ENCODE assay signal across 29 cellular contexts in genomic region chr9:103533318-103533717, GRCh38.
"Had no signal": no experiment of that assay in that cellular context is flagged by ENCODE, and none has a peak within 500 bp of the region (broad histone marks: within the 10 kb centered on the region; RNA-seq: fewer than 3 reads in every experiment).

No MANE protein-coding gene starts in this region.

- H3K27ac Mint-ChIP-seq: activated naive CD8-positive, alpha-beta T cell; immature natural killer cell; nephron; stimulated activated effector memory CD8-positive, alpha-beta T cell treated with anti-CD3 and anti-CD28 coated beads, Interleukin-12 subunit alpha, Interleukin-12 subunit beta, amount 100 ng/mL, for 72 hours; stimulated activated naive CD8-positive, alpha-beta T cell treated with anti-CD3 and anti-CD28 coated beads, Interleukin-15, Interleukin-2, amounts not matched to agents 100 ng/mL and 50 ng/mL, for 24 hours had no signal

- H3K4me3 Mint-ChIP-seq: activated naive CD8-positive, alpha-beta T cell; immature natural killer cell; nephron; stimulated activated effector memory CD8-positive, alpha-beta T cell treated with anti-CD3 and anti-CD28 coated beads, Interleukin-12 subunit alpha, Interleukin-12 subunit beta, amount 100 ng/mL, for 72 hours; stimulated activated naive CD8-positive, alpha-beta T cell treated with anti-CD3 and anti-CD28 coated beads, Interleukin-15, Interleukin-2, amounts not matched to agents 100 ng/mL and 50 ng/mL, for 24 hours had no signal

- H3K4me1 ChIP-seq: body of pancreas, gastroesophageal sphincter, heart left ventricle, right lobe of liver had no signal

- ATAC-seq: body of pancreas; gastroesophageal sphincter; heart left ventricle; left colon; right lobe of liver; stimulated activated effector memory CD8-positive, alpha-beta T cell treated with anti-CD3 and anti-CD28 coated beads, Interleukin-12 subunit alpha, Interleukin-12 subunit beta, amount 100 ng/mL, for 72 hours had no signal

- H3K27me3 Mint-ChIP-seq: activated naive CD8-positive, alpha-beta T cell; stimulated activated naive CD8-positive, alpha-beta T cell treated with anti-CD3 and anti-CD28 coated beads, Interleukin-15, Interleukin-2, amounts not matched to agents 100 ng/mL and 50 ng/mL, for 24 hours had no signal

- H3K27me3 ChIP-seq: body of pancreas, cardiac muscle cell, dorsolateral prefrontal cortex, gastroesophageal sphincter, heart left ventricle, neutrophil, right lobe of liver had no signal

- H3K27ac ChIP-seq: body of pancreas, cardiac muscle cell, coronary artery, dorsolateral prefrontal cortex, gastroesophageal sphincter, heart left ventricle, neutrophil, right lobe of liver, thoracic aorta, VCaP had no signal

- H3K4me1 Mint-ChIP-seq: immature natural killer cell; nephron; stimulated activated effector memory CD8-positive, alpha-beta T cell treated with anti-CD3 and anti-CD28 coated beads, Interleukin-12 subunit alpha, Interleukin-12 subunit beta, amount 100 ng/mL, for 72 hours had no signal

- H3K4me3 ChIP-seq: body of pancreas, cardiac muscle cell, coronary artery, dorsolateral prefrontal cortex, gastroesophageal sphincter, heart left ventricle, right lobe of liver, thoracic aorta had no signal

- H3K9me3 ChIP-seq: neutrophil, right lobe of liver, thoracic aorta had no signal

- H3K36me3 ChIP-seq: cardiac muscle cell, gastroesophageal sphincter, heart left ventricle, neutrophil, right lobe of liver, thoracic aorta had no signal

- DNase-seq: activated CD4-positive, alpha-beta T cell treated with anti-CD3 and anti-CD28 coated beads for 4 hours; activated CD4-positive, alpha-beta T cell treated with anti-CD3 and anti-CD28 coated beads, Interleukin-2, amount 50 U/mL, for 4 hours; activated effector memory CD4-positive, alpha-beta T cell treated with Interleukin-2 at 50 U/mL for 16 hours; activated naive CD4-positive, alpha-beta T cell treated with Interleukin-2 at 50 U/mL for 16 hours; activated T-cell treated with anti-CD3 and anti-CD28 coated beads for 4 hours; anterior cingulate cortex; body of pancreas; cerebellar nuclear complex; dorsolateral prefrontal cortex; effector memory CD4-positive, alpha-beta T cell; heart left ventricle; hypothalamus; immature natural killer cell; kidney; left colon; mammary epithelial cell; right lobe of liver; stimulated activated CD4-positive, alpha-beta T cell treated with anti-CD3 and anti-CD28 coated beads, Interleukin-4, amount 100 ng/mL, for 1 hour; trophoblast cell had no signal

- H3K36me3 Mint-ChIP-seq: activated naive CD8-positive, alpha-beta T cell; stimulated activated effector memory CD8-positive, alpha-beta T cell treated with anti-CD3 and anti-CD28 coated beads, Interleukin-12 subunit alpha, Interleukin-12 subunit beta, amount 100 ng/mL, for 72 hours had no signal

- H3K9me3 Mint-ChIP-seq: stimulated activated naive CD8-positive, alpha-beta T cell treated with anti-CD3 and anti-CD28 coated beads, Interleukin-15, Interleukin-2, amounts not matched to agents 100 ng/mL and 50 ng/mL, for 24 hours had no signal
